9 cellular contexts compared by ENCODE assay signal in genomic region chr4:113952452-113953029, GRCh38. TPM values are rescaled to one million over a fixed set of nuclear protein-coding genes. Genes with fewer than 3 reads are reported as not detected.
DNase-seq lines count a peak whose midpoint lies in the region; ATAC-seq lines count a peak whose summit lies in the region.
"Had no signal": no experiment of that assay in that cellular context is flagged by ENCODE, and none has a peak within 500 bp of the region (broad histone marks: within the 10 kb centered on the region; RNA-seq: fewer than 3 reads in every experiment).

No MANE protein-coding gene starts in this region.

- no peaks in the 10 kb centered on the region for H3K4me1 ChIP-seq in CD4-positive, CD25-positive, alpha-beta regulatory T cell (ENCODE audit: control insufficient read depth, insufficient read depth, low read length, poor library complexity, severe bottlenecking)

- no peak overlapping the region for H3K4me3 Mint-ChIP-seq in CD4-positive, CD25-positive, alpha-beta regulatory T cell
- no peak overlapping the region for H3K4me3 Mint-ChIP-seq in activated CD8-positive, alpha-beta T cell treated with anti-CD3 and anti-CD28 coated beads, Interleukin-2, amount 10 ng/mL, durations not matched to agents 7 days and 5 days

- H3K27me3 ChIP-seq in CD4-positive, CD25-positive, alpha-beta regulatory T cell (ENCODE audit: control insufficient read depth, insufficient read depth, low read length), result peaks cover 15% of the 10 kb centered on the region

- POLR2A ChIA-PET in activated CD8-positive, alpha-beta T cell treated with anti-CD3 and anti-CD28 coated beads, Interleukin-2, amount 10 ng/mL, durations not matched to agents 7 days and 5 days (lab: Charles Lee), result no interaction called here

- H3K4me1 Mint-ChIP-seq in CD4-positive, CD25-positive, alpha-beta regulatory T cell, result peaks cover 0 to 6% (median 2%) of the 10 kb centered on the region in 4 donors
- no peaks in the 10 kb centered on the region for H3K4me1 Mint-ChIP-seq in activated CD8-positive, alpha-beta T cell treated with anti-CD3 and anti-CD28 coated beads, Interleukin-2, amount 10 ng/mL, durations not matched to agents 7 days and 5 days (ENCODE audit: low read depth)

- H3K36me3 ChIP-seq in CD4-positive, CD25-positive, alpha-beta regulatory T cell (ENCODE audit: control insufficient read depth, insufficient read depth, low read length), result no peaks in the 10 kb centered on the region

- H3K9me3 ChIP-seq in CD4-positive, CD25-positive, alpha-beta regulatory T cell (ENCODE audit: control insufficient read depth in 2 of 2, low read length in 2 of 2), result no peaks in the 10 kb centered on the region

- H3K9me3 Mint-ChIP-seq in CD4-positive, CD25-positive, alpha-beta regulatory T cell, result no peaks in the 10 kb centered on the region
- no peaks in the 10 kb centered on the region for H3K9me3 Mint-ChIP-seq in activated CD8-positive, alpha-beta T cell treated with anti-CD3 and anti-CD28 coated beads, Interleukin-2, amount 10 ng/mL, durations not matched to agents 7 days and 5 days (ENCODE audit: insufficient read depth)

- peak; percentile 42 to 62 for ATAC-seq in CD4-positive, CD25-positive, alpha-beta regulatory T cell (ENCODE audit: low read depth in 2 of 2)
- ATAC-seq in GM18517 (IDR thresholded peaks at IDR 0.05; ENCODE audit: unreplicated experiment) (peak; percentile 93), HG02870 (IDR thresholded peaks at IDR 0.05; ENCODE audit: unreplicated experiment) (peak; percentile 97), left ventricle myocardium superior (peak; percentile 72)
- peak; percentile 83 for ATAC-seq in activated CD8-positive, alpha-beta T cell treated with anti-CD3 and anti-CD28 coated beads, Interleukin-2, amount 10 ng/mL, durations not matched to agents 7 days and 5 days

- peak in 2 of 3 donors; percentile 14 to 40 for DNase-seq in CD4-positive, CD25-positive, alpha-beta regulatory T cell
- DNase-seq in NCI-H146 treated with DMSO at 0.1 percent for 48 hours (lab: John Stamatoyannopoulos, UW; ENCODE audit: unreplicated experiment) (peak; percentile 3), left ventricle myocardium superior (no peak), inferior parietal cortex (ENCODE audit: extremely low spot score) (no peak)
- DNase-seq in activated CD8-positive, alpha-beta T cell treated with anti-CD3 and anti-CD28 coated beads, Interleukin-2, amount 10 ng/mL, durations not matched to agents 7 days and 5 days, result peak; percentile 45
- peak; percentile 18 for DNase-seq in stimulated activated CD4-positive, alpha-beta T cell treated with anti-CD3 and anti-CD28 coated beads, Interleukin-4, amount 100 ng/mL, for 24 hours

- H3K36me3 Mint-ChIP-seq in CD4-positive, CD25-positive, alpha-beta regulatory T cell, result no peaks in the 10 kb centered on the region
- H3K36me3 Mint-ChIP-seq in activated CD8-positive, alpha-beta T cell treated with anti-CD3 and anti-CD28 coated beads, Interleukin-2, amount 10 ng/mL, durations not matched to agents 7 days and 5 days (ENCODE audit: low read depth), result no peaks in the 10 kb centered on the region

- H3K27me3 Mint-ChIP-seq in CD4-positive, CD25-positive, alpha-beta regulatory T cell, result peaks cover 11% of the 10 kb centered on the region
- H3K27me3 Mint-ChIP-seq in activated CD8-positive, alpha-beta T cell treated with anti-CD3 and anti-CD28 coated beads, Interleukin-2, amount 10 ng/mL, durations not matched to agents 7 days and 5 days (ENCODE audit: low read depth), result peaks cover 1% of the 10 kb centered on the region

- intact Hi-C loops in left ventricle myocardium superior (cut with micrococcal nuclease), result loop anchor here (10.0 kb wide), 1 partner anchor 188 kb away; the partner anchor contains the start of gene CAMK2D

- no peak overlapping the region for H3K4me3 ChIP-seq in CD4-positive, CD25-positive, alpha-beta regulatory T cell (ENCODE audit: low read depth, low read length)

- CTCF ChIA-PET in activated CD8-positive, alpha-beta T cell treated with anti-CD3 and anti-CD28 coated beads, Interleukin-2, amount 10 ng/mL, durations not matched to agents 7 days and 5 days (lab: Charles Lee), result interaction anchor here (0.8 to 1.6 kb wide), 7 partner anchors 25 to 558 kb away, joined by 3 to 11 read pairs (median 4); no protein-coding TSS in a partner anchor

- no peak overlapping the region for H3K27ac ChIP-seq in CD4-positive, CD25-positive, alpha-beta regulatory T cell (ENCODE audit: insufficient read depth, low read length, poor library complexity, severe bottlenecking)

- H3K27ac Mint-ChIP-seq in CD4-positive, CD25-positive, alpha-beta regulatory T cell, result peak overlapping the region in 2 of 3 donors; percentile 25 to 28
- no peak overlapping the region for H3K27ac Mint-ChIP-seq in activated CD8-positive, alpha-beta T cell treated with anti-CD3 and anti-CD28 coated beads, Interleukin-2, amount 10 ng/mL, durations not matched to agents 7 days and 5 days

RNA-seq across cellular contexts. Expression of gene ARSJ, which starts 26.9 kb away (rescaled TPM):
- total RNA-seq in CD4-positive, CD25-positive, alpha-beta regulatory T cell, result not detected
- polyA plus RNA-seq in CD4-positive, CD25-positive, alpha-beta regulatory T cell, result not detected
- total RNA-seq in activated CD8-positive, alpha-beta T cell treated with anti-CD3 and anti-CD28 coated beads, Interleukin-2, amount 10 ng/mL, durations not matched to agents 7 days and 5 days, result not detected
- 0.59 TPM for total RNA-seq in left ventricle myocardium superior
- total RNA-seq: activated CD8-positive, alpha-beta memory T cell treated with anti-CD3 and anti-CD28 coated beads for 36 hours had no signal

Comparison
In these comparisons a context has a peak if more than half of its experiments do, and no peak if none do; other contexts are left out.
1. DNase-seq: peak in CD4-positive, CD25-positive, alpha-beta regulatory T cell (2 of 3), NCI-H146 treated with DMSO at 0.1 percent for 48 hours (single experiment), activated CD8-positive, alpha-beta T cell treated with anti-CD3 and anti-CD28 coated beads, Interleukin-2, amount 10 ng/mL, durations not matched to agents 7 days and 5 days (single experiment) and stimulated activated CD4-positive, alpha-beta T cell treated with anti-CD3 and anti-CD28 coated beads, Interleukin-4, amount 100 ng/mL, for 24 hours (single experiment); none in left ventricle myocardium superior (single experiment) and inferior parietal cortex (single experiment).
2. Peak in every context shown above with its lines, with median percentiles within 50 percentile points of each other: ATAC-seq.